1 cellular context compared by ENCODE assay signal in the genomic region with DNA sequence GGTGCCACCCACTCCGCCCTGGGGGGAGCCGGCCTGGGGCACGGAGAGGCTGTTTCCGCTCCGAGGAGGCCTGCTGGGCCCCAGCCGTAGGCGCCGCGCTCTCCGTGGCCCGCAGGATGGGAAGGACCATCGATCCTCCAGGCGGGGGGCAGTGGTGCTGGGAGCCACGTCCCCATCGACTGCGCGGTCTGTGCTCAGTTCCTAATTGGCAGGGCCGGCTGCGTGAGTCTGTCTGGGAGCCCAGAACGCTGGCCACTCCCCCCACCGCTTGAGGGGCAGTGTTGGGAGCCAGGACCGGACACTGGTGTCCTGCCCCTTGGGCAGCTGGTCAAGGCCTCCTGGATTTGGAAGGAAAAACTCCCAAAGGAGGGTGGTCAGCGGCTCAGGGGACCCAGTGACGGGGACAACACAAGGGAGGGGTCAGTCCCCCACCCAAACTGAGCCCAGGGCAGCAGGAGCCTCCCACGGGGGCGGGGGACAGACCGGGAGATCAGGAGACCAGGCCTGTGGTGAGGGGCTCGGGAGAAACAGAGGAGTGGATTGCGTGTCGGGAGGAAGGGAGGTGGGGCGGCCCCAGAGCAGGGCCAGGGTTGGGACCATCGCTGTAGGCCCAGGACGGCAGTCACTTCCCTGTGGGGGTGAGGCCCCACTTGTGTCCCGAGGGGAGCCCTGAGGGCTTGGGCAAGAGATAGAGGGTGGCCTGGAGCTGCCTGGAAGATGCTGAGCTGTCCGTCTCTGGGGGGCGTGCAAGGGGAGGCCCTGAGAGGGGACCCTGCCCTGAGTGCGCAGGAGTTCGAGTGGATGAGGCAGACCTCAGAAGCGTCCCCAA.
TF ChIP-seq lines count a peak whose summit lies in the region.

No MANE protein-coding gene starts in this region.

TF ChIP-seq in GM23338, 12 proteins besides CTCF, POLR2A, EP300 and RAD21 (continued from another document):
- TF ChIP-seq ZNF462 (CRISPR knock-in tag; IDR thresholded peaks at IDR 0.05) (no peak), REST (IDR thresholded peaks at IDR 0.05; ENCODE audit: unreplicated experiment) (no peak), NANOG (IDR thresholded peaks at IDR 0.05; ENCODE audit: borderline replicate concordance) (no peak), POLR2AphosphoS5 (IDR thresholded peaks at IDR 0.05; ENCODE audit: low read depth) (no peak), JUNB (IDR thresholded peaks at IDR 0.05; ENCODE audit: unreplicated experiment) (no peak)
- TF ChIP-seq, protein P1, sequence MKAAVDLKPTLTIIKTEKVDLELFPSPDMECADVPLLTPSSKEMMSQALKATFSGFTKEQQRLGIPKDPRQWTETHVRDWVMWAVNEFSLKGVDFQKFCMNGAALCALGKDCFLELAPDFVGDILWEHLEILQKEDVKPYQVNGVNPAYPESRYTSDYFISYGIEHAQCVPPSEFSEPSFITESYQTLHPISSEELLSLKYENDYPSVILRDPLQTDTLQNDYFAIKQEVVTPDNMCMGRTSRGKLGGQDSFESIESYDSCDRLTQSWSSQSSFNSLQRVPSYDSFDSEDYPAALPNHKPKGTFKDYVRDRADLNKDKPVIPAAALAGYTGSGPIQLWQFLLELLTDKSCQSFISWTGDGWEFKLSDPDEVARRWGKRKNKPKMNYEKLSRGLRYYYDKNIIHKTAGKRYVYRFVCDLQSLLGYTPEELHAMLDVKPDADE (IDR thresholded peaks at IDR 0.05) = no peak
